ENCODE assay signal across 9 cellular contexts in genomic region chr4:34432706-34433105, GRCh38.
"Had no signal": no experiment of that assay in that cellular context is flagged by ENCODE, and none has a peak within 500 bp of the region (broad histone marks: within the 10 kb centered on the region; RNA-seq: fewer than 3 reads in every experiment).

No MANE protein-coding gene starts in this region.

- H3K27me3 Mint-ChIP-seq: IgD-negative memory B cell had no signal

- FAIRE-seq: H54, HepG2 had no signal

- DNase-seq: GOT3, H9, HCEC 1CT, KBM-7 had no signal

- H3K4me2 ChIP-seq: KMS-11 had no signal

- H3K27ac Mint-ChIP-seq: H9, IgD-negative memory B cell had no signal

- H3K9ac ChIP-seq: KMS-11 had no signal

- H3K9me3 Mint-ChIP-seq: H9 had no signal

- H3K27ac ChIP-seq: HL-60, KMS-11 had no signal

- ATAC-seq: HepG2 had no signal

- H3K4me3 Mint-ChIP-seq: H9, IgD-negative memory B cell had no signal

- H3K4me1 Mint-ChIP-seq: H9, IgD-negative memory B cell had no signal

- H3K36me3 Mint-ChIP-seq: IgD-negative memory B cell had no signal
